ENCODE assay signal across 11 cellular contexts in the genomic region with DNA sequence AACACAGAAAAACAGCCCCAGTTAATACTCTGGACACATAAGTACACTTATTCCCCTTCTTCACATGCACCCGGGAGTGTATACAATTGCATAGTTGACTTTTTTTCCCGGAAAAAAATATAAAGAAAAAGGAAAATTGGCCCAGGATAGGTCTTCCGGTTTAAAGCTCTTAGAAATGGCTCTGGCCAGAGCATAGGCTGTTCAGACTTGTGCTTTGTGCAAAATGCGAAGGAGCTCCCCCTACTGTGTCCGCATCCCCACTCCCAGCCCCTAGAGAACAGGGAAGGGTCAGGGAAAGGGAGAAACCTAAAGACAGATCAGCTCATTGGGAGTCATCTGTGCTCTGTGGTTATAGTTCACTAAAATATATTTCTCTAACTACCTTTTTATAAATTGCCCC. TPM values are rescaled to one million over a fixed set of nuclear protein-coding genes. Genes with fewer than 3 reads are reported as not detected.
DNase-seq lines count a peak whose midpoint lies in the region; ATAC-seq, FAIRE-seq and TF ChIP-seq lines count a peak whose summit lies in the region.
"Had no signal": no experiment of that assay in that cellular context is flagged by ENCODE, and none has a peak within 500 bp of the region (broad histone marks: within the 10 kb centered on the region; RNA-seq: fewer than 3 reads in every experiment).

No MANE protein-coding gene starts in this region.

- DNase-seq in Right ventricle myocardium superior (no peak), cardiac septum (ENCODE audit: low spot score) (no peak), K562 (ENCODE audit: extremely low read depth in 1 of 4, low spot score in 3 of 4) (peak; percentile 66 to 74 (median 70)), kidney epithelial cell (ENCODE audit: low read depth) (no peak), NCI-H1048 (lab: John Stamatoyannopoulos, UW) (no peak), cerebellar nuclear complex (lab: John Stamatoyannopoulos, UW) (no peak)
- no peak for DNase-seq in CD8-positive, alpha-beta T cell
- DNase-seq: CD8-positive, alpha-beta memory T cell had no signal

- no TSS peak for BruUV-seq in K562 (replicated peaks; lab: Mats Ljungman, UMichigan)

- H3K27me3 Mint-ChIP-seq in CD8-positive, alpha-beta T cell (ENCODE audit: low read depth) = no peaks in the 10 kb centered on the region
- H3K27me3 Mint-ChIP-seq: CD8-positive, alpha-beta memory T cell; natural killer cell treated with Interleukin-12 subunit alpha and Interleukin-12 subunit beta and Interleukin-15 and Interleukin-18, amount 100 ng/mL, for 72 hours had no signal

- CTCF ChIA-PET in K562 (lab: Yijun Ruan, JAX; ENCODE audit: low intra/inter-chr PET ratio) = interaction anchor here (1.6 kb wide), 1 partner anchor 54 kb away, joined by 4 read pairs; a partner anchor contains a TSS
- CTCF ChIA-PET in CD8-positive, alpha-beta T cell (lab: Charles Lee) = interaction anchor here (0.9 to 1.0 kb wide), 2 partner anchors 10 to 20 kb away, joined by 3 to 5 read pairs; no protein-coding TSS in a partner anchor

- in situ Hi-C loops in K562 (cut with MboI) = no loop called here

- H3K4me3 ChIP-seq in K562 = no peak overlapping the region
- H3K4me3 ChIP-seq in kidney epithelial cell (ENCODE audit: low read depth, low read length) = no peak overlapping the region
- no peak overlapping the region for H3K4me3 ChIP-seq in CD8-positive, alpha-beta T cell (ENCODE audit: low read depth, low read length)
- H3K4me3 ChIP-seq: breast epithelium had no signal

- intact Hi-C loops in Right ventricle myocardium superior (cut with DNase I) (no loop called here), cardiac septum (cut with DNase I) (no loop called here), K562 (cut with micrococcal nuclease) (no loop called here)
- intact Hi-C loops in CD8-positive, alpha-beta T cell (cut with DNase I, micrococcal nuclease) = no loop called here

- no peaks in the 10 kb centered on the region for H3K9me1 ChIP-seq in K562 (ENCODE audit: control insufficient read depth, insufficient read depth, low read length)

- H2AFZ ChIP-seq in K562 (ENCODE audit: low read depth, low read length) = no peak overlapping the region

- peaks cover 25% of the 10 kb centered on the region for H3K36me3 Mint-ChIP-seq in CD8-positive, alpha-beta T cell
- H3K36me3 Mint-ChIP-seq: natural killer cell treated with Interleukin-12 subunit alpha and Interleukin-12 subunit beta and Interleukin-15 and Interleukin-18, amount 100 ng/mL, for 72 hours had no signal

- WGBS in K562 (ENCODE audit: insufficient coverage, low coverage, missing lambda C conversion rate) = 43% methylated on average over 5 of the region's 5 CpGs

- no peaks in the 10 kb centered on the region for H3K79me2 ChIP-seq in K562 (ENCODE audit: control insufficient read depth, insufficient read depth, low read length)

- TF ChIP-seq CTCF in K562 (IDR thresholded peaks at IDR 0.05 in 2 of 3, conservative IDR thresholded peaks at IDR 0.05 in 1 of 3; ENCODE audit: insufficient read depth in 2 of 3, low read depth in 1 of 3, low read length in 3 of 3) (peak; percentile 46 to 70 (median 59)), kidney epithelial cell (IDR thresholded peaks at IDR 0.05; ENCODE audit: insufficient read depth, low read length, poor library complexity, severe bottlenecking) (peak; percentile 31)
- TF ChIP-seq CTCF in CD8-positive, alpha-beta T cell (IDR thresholded peaks at IDR 0.05) = no peak

- H3K9ac ChIP-seq in K562 (ENCODE audit: insufficient read depth in 1 of 2, low read depth in 2 of 2, low read length in 2 of 2) = no peak overlapping the region

- H3K27ac ChIP-seq in K562 (ENCODE audit: extremely low read depth, low read depth, low read length) = no peak overlapping the region; the same call in 2 of the 3 replicates
- no peak overlapping the region for H3K27ac ChIP-seq in CD8-positive, alpha-beta T cell (ENCODE audit: low read depth, low read length)

- ATAC-seq in Right ventricle myocardium superior (ENCODE audit: poor library complexity) (peak; percentile 49), K562 (peak; percentile 81), HG03469 (IDR thresholded peaks at IDR 0.05; ENCODE audit: unreplicated experiment) (no peak)
- ATAC-seq in CD8-positive, alpha-beta T cell = no peak
- ATAC-seq: natural killer cell treated with Interleukin-12 subunit alpha and Interleukin-12 subunit beta and Interleukin-15 and Interleukin-18, amount 100 ng/mL, for 72 hours had no signal

- TF ChIP-seq EP300 in K562 (IDR thresholded peaks at IDR 0.05; ENCODE audit: low read length) = no peak

- H3K27me3 ChIP-seq in K562 (ENCODE audit: control insufficient read depth in 2 of 2, insufficient read depth in 2 of 2, low read length in 2 of 2) (no peaks in the 10 kb centered on the region), kidney epithelial cell (ENCODE audit: control insufficient read depth, insufficient read depth, low read length) (no peaks in the 10 kb centered on the region)
- no peaks in the 10 kb centered on the region for H3K27me3 ChIP-seq in CD8-positive, alpha-beta T cell (ENCODE audit: insufficient read depth, low read length)
- H3K27me3 ChIP-seq: breast epithelium had no signal

- no peak overlapping the region for H3K27ac Mint-ChIP-seq in CD8-positive, alpha-beta T cell

- H3K9me3 Mint-ChIP-seq in CD8-positive, alpha-beta T cell = no peaks in the 10 kb centered on the region
- H3K9me3 Mint-ChIP-seq: CD8-positive, alpha-beta memory T cell; natural killer cell treated with Interleukin-12 subunit alpha and Interleukin-12 subunit beta and Interleukin-15 and Interleukin-18, amount 100 ng/mL, for 72 hours had no signal

- TF ChIP-seq RAD21 in K562 (CRISPR knock-in tag; conservative IDR thresholded peaks at IDR 0.05 in 1 of 2, IDR thresholded peaks at IDR 0.05 in 1 of 2) = peak; percentile 51 to 67

- H3K4me1 ChIP-seq in K562 (replicated peaks in 1 of 2; ENCODE audit: control insufficient read depth in 2 of 2, insufficient read depth in 2 of 2, low read length in 2 of 2) = peaks cover 16 to 25% of the 10 kb centered on the region in 2 experiments
- peaks cover 5% of the 10 kb centered on the region for H3K4me1 ChIP-seq in CD8-positive, alpha-beta T cell (ENCODE audit: insufficient read depth, low read length)

- H3K4me1 Mint-ChIP-seq in CD8-positive, alpha-beta T cell (ENCODE audit: low read depth) = peaks cover 17% of the 10 kb centered on the region

- peak; percentile 88 for FAIRE-seq in K562 (lab: Jason Lieb, UNC)

- no peak overlapping the region for H3K4me3 Mint-ChIP-seq in CD8-positive, alpha-beta T cell
- H3K4me3 Mint-ChIP-seq: CD8-positive, alpha-beta memory T cell; natural killer cell treated with Interleukin-12 subunit alpha and Interleukin-12 subunit beta and Interleukin-15 and Interleukin-18, amount 100 ng/mL, for 72 hours had no signal

- H3K36me3 ChIP-seq in K562 (ENCODE audit: control insufficient read depth, insufficient read depth, low read length) (peaks cover 28% of the 10 kb centered on the region; the same call in 2 of the 3 replicates), kidney epithelial cell (ENCODE audit: control insufficient read depth, insufficient read depth, low read length) (peaks cover 3% of the 10 kb centered on the region)
- H3K36me3 ChIP-seq in CD8-positive, alpha-beta T cell (ENCODE audit: insufficient read depth, low read length) = no peaks in the 10 kb centered on the region
- H3K36me3 ChIP-seq: breast epithelium had no signal

- H3K9me3 ChIP-seq in K562 (replicated peaks; ENCODE audit: control insufficient read depth, insufficient read depth, low read depth, low read length) = no peaks in the 10 kb centered on the region
- no peaks in the 10 kb centered on the region for H3K9me3 ChIP-seq in CD8-positive, alpha-beta T cell (ENCODE audit: low read length)
- H3K9me3 ChIP-seq: breast epithelium had no signal

- H4K20me1 ChIP-seq in K562 (replicated peaks; ENCODE audit: control insufficient read depth, insufficient read depth, low read length) = no peaks in the 10 kb centered on the region

- POLR2A ChIA-PET in K562 (lab: Yijun Ruan, JAX) = interaction anchor here (0.6 to 1.3 kb wide), 7 partner anchors 14 to 246 kb away, joined by 3 to 15 read pairs (median 3); a partner anchor contains a TSS
- POLR2A ChIA-PET in CD8-positive, alpha-beta T cell (lab: Charles Lee) = interaction anchor here (1.5 kb wide), 1 partner anchor 55 kb away, joined by 4 read pairs; a partner anchor contains a TSS

- no peak for TF ChIP-seq POLR2A in K562 (conservative IDR thresholded peaks at IDR 0.05)

- H3K4me2 ChIP-seq in K562 (ENCODE audit: insufficient read depth, low read length) = no peak overlapping the region

RNA-seq across cellular contexts. Expression of a gene that starts 5.5 kb away (rescaled TPM):
- 2.0 TPM for total RNA-seq in Right ventricle myocardium superior
- total RNA-seq in cardiac septum = 6.1 TPM
- 9.3 and 16.8 TPM in 2 replicates for total RNA-seq in K562 (2011; cell fraction: chromatin; rRNA removed; ENCODE audit: low replicate concordance)
- total RNA-seq in K562 (2011; cell fraction: nucleolus; rRNA removed) = 6.4 and 6.7 TPM in 2 replicates
- 7.7 and 8.3 TPM in 2 replicates for total RNA-seq in K562 (2011; cell fraction: nucleoplasm; rRNA removed)
- 0.09 and 0.53 TPM in 2 replicates for total RNA-seq in K562 (2014; rRNA removed)
- total RNA-seq in K562 (2014; rRNA removed; fragmentation: Illumina TruSeq; extraction: Trizol) = 0.38 and 0.51 TPM in 2 replicates
- total RNA-seq in K562 (2015; rRNA removed; fragmentation: Illumina TruSeq; extraction: Trizol) = 0.38 and 0.40 TPM in 2 replicates
- total RNA-seq in K562 (2021) = 0.56 and 1.3 TPM in 2 replicates
- 1.6 and 1.8 TPM in 2 replicates for polyA plus RNA-seq in K562 (2011; rRNA removed)
- polyA plus RNA-seq in K562 (2011; cell fraction: cytosol; rRNA removed) = 1.3 and 2.3 TPM in 2 replicates
- polyA plus RNA-seq in K562 (2011; cell fraction: nucleus; rRNA removed) = 12.2 and 13.9 TPM in 2 replicates
- polyA plus RNA-seq in K562 (2012) = 0.74 and 1.2 TPM in 2 replicates
- polyA plus RNA-seq in K562 (2014; fragmentation: Illumina TruSeq; extraction: Trizol) = 0.73 and 0.76 TPM in 2 replicates
- polyA plus RNA-seq in K562 (2014; fragmentation: Nextera tagmentation; extraction: Ambion mirVana) = under 1 TPM; 0.34 to 0.45 TPM
- 0.60 and 1.0 TPM in 2 replicates for polyA plus RNA-seq in K562 (2014; rRNA removed)
- 0.96 and 1.8 TPM in 2 replicates for polyA minus RNA-seq in K562 (2011; rRNA and poly(A)+ RNA removed)
- polyA minus RNA-seq in K562 (2011; cell fraction: cytosol; rRNA and poly(A)+ RNA removed) = 1.1 TPM in 1 of 2 replicates, not detected in the other
- polyA minus RNA-seq in K562 (2011; cell fraction: nucleus; rRNA and poly(A)+ RNA removed) = 3.4 and 3.6 TPM in 2 replicates
- total RNA-seq in kidney epithelial cell = 14.1 and 27.9 TPM in 2 replicates
- total RNA-seq in CD8-positive, alpha-beta T cell = under 1 TPM in 1 of 2 experiments, not detected in 1; 0.14 TPM

RNA-seq across cellular contexts. Expression of a gene that starts 14.6 kb away (rescaled TPM):
- 22.8 TPM for total RNA-seq in Right ventricle myocardium superior
- total RNA-seq in cardiac septum = 30.3 TPM
- 36.8 and 50.0 TPM in 2 replicates for total RNA-seq in K562 (2011; cell fraction: chromatin; rRNA removed; ENCODE audit: low replicate concordance)
- 22.8 and 30.1 TPM in 2 replicates for total RNA-seq in K562 (2011; cell fraction: nucleolus; rRNA removed)
- 21.9 and 22.2 TPM in 2 replicates for total RNA-seq in K562 (2011; cell fraction: nucleoplasm; rRNA removed)
- total RNA-seq in K562 (2014; rRNA removed) = 11.0 and 13.0 TPM in 2 replicates
- total RNA-seq in K562 (2014; rRNA removed; fragmentation: Illumina TruSeq; extraction: Trizol) = 28.2 and 28.4 TPM in 2 replicates
- total RNA-seq in K562 (2015; rRNA removed; fragmentation: Illumina TruSeq; extraction: Trizol) = 30.0 and 31.3 TPM in 2 replicates
- total RNA-seq in K562 (2021) = 78.5 and 87.1 TPM in 2 replicates
- polyA plus RNA-seq in K562 (2011; rRNA removed) = 18.1 and 33.3 TPM in 2 replicates
- 20.3 and 35.8 TPM in 2 replicates for polyA plus RNA-seq in K562 (2011; cell fraction: cytosol; rRNA removed)
- 21.9 and 25.6 TPM in 2 replicates for polyA plus RNA-seq in K562 (2011; cell fraction: nucleus; rRNA removed)
- 62.3 and 73.0 TPM in 2 replicates for polyA plus RNA-seq in K562 (2012)
- 88.0 and 101 TPM in 2 replicates for polyA plus RNA-seq in K562 (2014; fragmentation: Illumina TruSeq; extraction: Trizol)
- polyA plus RNA-seq in K562 (2014; fragmentation: Nextera tagmentation; extraction: Ambion mirVana) = 1 to 10 TPM; 3.0 to 8.3 TPM
- 22.8 and 26.1 TPM in 2 replicates for polyA plus RNA-seq in K562 (2014; rRNA removed)
- 25.2 and 30.7 TPM in 2 replicates for polyA minus RNA-seq in K562 (2011; rRNA and poly(A)+ RNA removed)
- 22.9 and 35.8 TPM in 2 replicates for polyA minus RNA-seq in K562 (2011; cell fraction: cytosol; rRNA and poly(A)+ RNA removed)
- polyA minus RNA-seq in K562 (2011; cell fraction: nucleus; rRNA and poly(A)+ RNA removed) = 15.2 and 21.9 TPM in 2 replicates
- 33.1 and 42.2 TPM in 2 replicates for total RNA-seq in kidney epithelial cell
- 10 to 100 TPM; 52.0 to 59.1 TPM for total RNA-seq in CD8-positive, alpha-beta T cell

RNA-seq across cellular contexts. Expression of a gene that starts 24.6 kb away (rescaled TPM):
- 0.32 TPM for total RNA-seq in Right ventricle myocardium superior
- total RNA-seq in cardiac septum = 0.83 TPM
- total RNA-seq in K562 (2011; cell fraction: chromatin; rRNA removed; ENCODE audit: low replicate concordance) = 0.56 and 0.58 TPM in 2 replicates
- total RNA-seq in K562 (2011; cell fraction: nucleolus; rRNA removed) = 0.33 and 0.53 TPM in 2 replicates
- 0.46 and 0.51 TPM in 2 replicates for total RNA-seq in K562 (2011; cell fraction: nucleoplasm; rRNA removed)
- 0.08 and 0.09 TPM in 2 replicates for total RNA-seq in K562 (2014; rRNA removed)
- 0.06 and 0.11 TPM in 2 replicates for total RNA-seq in K562 (2014; rRNA removed; fragmentation: Illumina TruSeq; extraction: Trizol)
- 0.04 and 0.07 TPM in 2 replicates for total RNA-seq in K562 (2015; rRNA removed; fragmentation: Illumina TruSeq; extraction: Trizol)
- total RNA-seq in K562 (2021) = 0.20 and 0.22 TPM in 2 replicates
- polyA plus RNA-seq in K562 (2011; rRNA removed) = 0.12 and 0.14 TPM in 2 replicates
- polyA plus RNA-seq in K562 (2011; cell fraction: cytosol; rRNA removed) = 0.12 and 0.25 TPM in 2 replicates
- polyA plus RNA-seq in K562 (2011; cell fraction: nucleus; rRNA removed) = 0.31 TPM in 2 replicates
- polyA plus RNA-seq in K562 (2012) = 0.18 and 0.30 TPM in 2 replicates
- polyA plus RNA-seq in K562 (2014; fragmentation: Illumina TruSeq; extraction: Trizol) = 0.10 and 0.30 TPM in 2 replicates
- under 1 TPM in 1 of 2 experiments, not detected in 1; 0.10 TPM for polyA plus RNA-seq in K562 (2014; fragmentation: Nextera tagmentation; extraction: Ambion mirVana)
- polyA plus RNA-seq in K562 (2014; rRNA removed) = 0.16 and 0.20 TPM in 2 replicates
- 0.07 and 0.15 TPM in 2 replicates for polyA minus RNA-seq in K562 (2011; rRNA and poly(A)+ RNA removed)
- not detected in 2 replicates for polyA minus RNA-seq in K562 (2011; cell fraction: cytosol; rRNA and poly(A)+ RNA removed)
- polyA minus RNA-seq in K562 (2011; cell fraction: nucleus; rRNA and poly(A)+ RNA removed) = 0.11 and 0.13 TPM in 2 replicates
- total RNA-seq in kidney epithelial cell = 13.2 and 14.1 TPM in 2 replicates
- total RNA-seq in CD8-positive, alpha-beta T cell = 1 to 10 TPM; 2.9 to 3.3 TPM

RNA-seq across cellular contexts. Expression of a gene that starts 42.8 kb away (rescaled TPM):
- total RNA-seq in Right ventricle myocardium superior (16.9 TPM), cardiac septum (13.8 TPM), K562 (2014; rRNA removed) (0.18 and 0.53 TPM in 2 replicates), K562 (2014; rRNA removed; fragmentation: Illumina TruSeq; extraction: Trizol) (0.58 and 1.4 TPM in 2 replicates), K562 (2015; rRNA removed; fragmentation: Illumina TruSeq; extraction: Trizol) (0.19 and 0.40 TPM in 2 replicates), K562 (2021) (0.76 and 0.82 TPM in 2 replicates), kidney epithelial cell (17.7 and 27.9 TPM in 2 replicates)
- 0.72 and 1.8 TPM in 2 replicates for total RNA-seq in K562 (2011; cell fraction: chromatin; rRNA removed; ENCODE audit: low replicate concordance)
- total RNA-seq in K562 (2011; cell fraction: nucleolus; rRNA removed) = 1.3 and 1.7 TPM in 2 replicates
- total RNA-seq in K562 (2011; cell fraction: nucleoplasm; rRNA removed) = 2.4 and 2.7 TPM in 2 replicates
- polyA plus RNA-seq in K562 (2011; rRNA removed) (0.28 and 0.42 TPM in 2 replicates), K562 (2014; fragmentation: Illumina TruSeq; extraction: Trizol) (0.18 TPM in 1 of 2 replicates, not detected in the other), K562 (2014; fragmentation: Nextera tagmentation; extraction: Ambion mirVana) (not detected), K562 (2014; rRNA removed) (0.43 and 1.2 TPM in 2 replicates)
- polyA plus RNA-seq in K562 (2011; cell fraction: cytosol; rRNA removed) = 0.24 and 0.46 TPM in 2 replicates
- polyA plus RNA-seq in K562 (2011; cell fraction: nucleus; rRNA removed) = 1.7 and 2.6 TPM in 2 replicates
- 0.14 and 0.24 TPM in 2 replicates for polyA plus RNA-seq in K562 (2012)
- polyA minus RNA-seq in K562 (2011; rRNA and poly(A)+ RNA removed) = 0.21 TPM in 1 of 2 replicates, not detected in the other
- not detected in 2 replicates for polyA minus RNA-seq in K562 (2011; cell fraction: cytosol; rRNA and poly(A)+ RNA removed)
- 0.67 and 1.4 TPM in 2 replicates for polyA minus RNA-seq in K562 (2011; cell fraction: nucleus; rRNA and poly(A)+ RNA removed)
- 1 to 10 TPM; 3.3 to 4.0 TPM for total RNA-seq in CD8-positive, alpha-beta T cell

Comparison
In these comparisons a context has a peak if more than half of its experiments do, and no peak if none do; other contexts are left out.
1. ATAC-seq: peak in Right ventricle myocardium superior (single experiment) and K562 (single experiment); none in HG03469 (single experiment) and CD8-positive, alpha-beta T cell (single experiment).
2. DNase-seq: peak in K562 (4 of 4); none in Right ventricle myocardium superior (single experiment), cardiac septum (single experiment), kidney epithelial cell (single experiment), CD8-positive, alpha-beta T cell (0 of 7), NCI-H1048 (single experiment) and cerebellar nuclear complex (0 of 2).